Comparison of ENCODE assay signal across 8 cellular contexts in the genomic region with DNA sequence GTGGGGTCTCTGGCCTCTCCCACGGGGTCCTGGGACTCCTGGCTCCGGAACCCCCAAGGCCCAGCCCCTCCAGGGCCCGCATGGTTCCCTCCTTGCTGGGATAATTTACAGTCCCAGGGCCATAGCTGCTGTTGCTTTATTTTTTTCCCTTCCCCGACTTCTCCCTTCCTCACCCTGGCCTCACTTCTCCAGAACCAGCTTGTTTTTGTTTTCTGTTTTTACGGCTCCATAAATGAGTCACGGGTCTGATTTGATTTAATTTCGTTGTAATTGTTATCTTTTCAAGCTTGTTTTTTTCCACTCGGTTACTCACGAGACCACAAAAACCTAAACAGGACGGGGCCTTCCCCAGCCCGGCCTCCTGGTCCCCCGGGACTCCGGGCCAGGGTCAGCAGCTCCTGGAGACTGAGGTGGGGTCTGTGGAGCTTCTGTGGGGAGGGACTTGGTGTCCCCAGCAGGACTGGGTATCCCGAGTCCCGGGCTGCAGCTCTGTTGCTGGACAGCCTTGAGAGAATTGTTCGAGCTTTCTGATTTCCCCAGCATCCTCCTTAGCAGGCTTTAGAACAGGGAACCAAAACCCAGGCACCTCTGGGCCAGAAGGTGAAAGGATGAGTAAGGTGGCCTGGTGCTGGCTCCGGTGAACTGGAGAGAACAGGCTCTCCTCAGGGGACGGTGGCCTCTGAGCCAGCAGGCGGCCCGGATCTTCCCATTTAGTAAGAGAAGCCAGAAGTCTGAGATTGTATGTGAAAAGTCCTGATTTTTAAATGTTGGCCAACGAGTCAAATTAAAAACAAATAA.
DNase-seq lines count a peak whose midpoint lies in the region; ATAC-seq lines count a peak whose summit lies in the region.

No MANE protein-coding gene starts in this region.

- no peak overlapping the region for H3K9ac ChIP-seq in neuronal stem cell (ENCODE audit: low read depth, low read length, poor library complexity)

- H3K79me1 ChIP-seq in neuronal stem cell (ENCODE audit: low read depth, low read length) = no peaks in the 10 kb centered on the region

- H3K27me3 ChIP-seq in neuronal stem cell (ENCODE audit: control insufficient read depth in 3 of 3, insufficient read depth in 3 of 3, low read depth in 1 of 3, low read length in 3 of 3) = no peaks in the 10 kb centered on the region

- H3K4me1 ChIP-seq in neuronal stem cell (ENCODE audit: control insufficient read depth in 2 of 2, insufficient read depth in 1 of 2, low read depth in 1 of 2, low read length in 2 of 2) = peaks cover 4 to 5% of the 10 kb centered on the region in 2 donors

- no peak overlapping the region for H3K14ac ChIP-seq in neuronal stem cell (ENCODE audit: low read length)

- no peak overlapping the region for H2BK120ac ChIP-seq in neuronal stem cell (ENCODE audit: low read depth, low read length)

- ATAC-seq in GM18870 (IDR thresholded peaks at IDR 0.05; ENCODE audit: unreplicated experiment) (peak; percentile 63), HG03520 (IDR thresholded peaks at IDR 0.05; ENCODE audit: unreplicated experiment) (peak; percentile 56)

- H3K9me3 ChIP-seq in neuronal stem cell (replicated peaks in 1 of 2; ENCODE audit: control insufficient read depth in 2 of 2, insufficient read depth in 1 of 2, low read depth in 1 of 2, low read length in 2 of 2) = no peaks in the 10 kb centered on the region

- H2BK12ac ChIP-seq in neuronal stem cell (ENCODE audit: low read length) = no peak overlapping the region

- no CpG with 5 or more reads among the region's 21 CpGs for WGBS in neuronal stem cell (ENCODE audit: extremely low coverage in 2 of 2, insufficient read length in 2 of 2, insufficient replicate concordance in 1 of 2), 2 donors

- no peak overlapping the region for H4K91ac ChIP-seq in neuronal stem cell (ENCODE audit: low read depth, low read length, poor library complexity)

- peak overlapping the region; percentile 4 for H2BK15ac ChIP-seq in neuronal stem cell (ENCODE audit: low read length)

- no peak overlapping the region for H3K4me3 ChIP-seq in neuronal stem cell (ENCODE audit: low read length in 2 of 2)

- no peak overlapping the region for H3K4me2 ChIP-seq in neuronal stem cell (ENCODE audit: insufficient read depth, low read length, poor library complexity, severe bottlenecking)

- H3K23ac ChIP-seq in neuronal stem cell (ENCODE audit: low read depth, low read length, poor library complexity) = no peak overlapping the region

- peak overlapping the region; percentile 87 for H2AFZ ChIP-seq in neuronal stem cell (ENCODE audit: low read length)

- peak overlapping the region; percentile 65 for H3K27ac ChIP-seq in cingulate gyrus (ENCODE audit: low read depth, low read length)
- H3K27ac ChIP-seq in neuronal stem cell (replicated peaks; ENCODE audit: low read length) = no peak overlapping the region

- no peaks in the 10 kb centered on the region for H3K36me3 ChIP-seq in neuronal stem cell (replicated peaks in 1 of 2; ENCODE audit: control insufficient read depth in 2 of 2, insufficient read depth in 2 of 2, low read length in 2 of 2)

- H2BK5ac ChIP-seq in neuronal stem cell (ENCODE audit: low read length) = no peak overlapping the region

- H3K18ac ChIP-seq in neuronal stem cell (ENCODE audit: low read length) = peak overlapping the region; percentile 76

- no peak overlapping the region for H4K8ac ChIP-seq in neuronal stem cell (ENCODE audit: low read depth, low read length)

- H3K4ac ChIP-seq in neuronal stem cell (ENCODE audit: low read length) = no peak overlapping the region

- DNase-seq in neuronal stem cell (ENCODE audit: low spot score) (no peak), NCI-H1105 (lab: John Stamatoyannopoulos, UW) (no peak), RPMI8226 (no peak), AML-193 (lab: John Stamatoyannopoulos, UW) (no peak)
- no peak for DNase-seq in stimulated activated CD4-positive, alpha-beta T cell treated with anti-CD3 and anti-CD28 coated beads, Interleukin-12 subunit alpha, Interleukin-12 subunit beta, amount 100 ng/mL, for 4 hours

- no peak overlapping the region for H2AK5ac ChIP-seq in neuronal stem cell (ENCODE audit: low read depth, low read length)
